ENCODE assay signal across 13 cellular contexts in the genomic region with DNA sequence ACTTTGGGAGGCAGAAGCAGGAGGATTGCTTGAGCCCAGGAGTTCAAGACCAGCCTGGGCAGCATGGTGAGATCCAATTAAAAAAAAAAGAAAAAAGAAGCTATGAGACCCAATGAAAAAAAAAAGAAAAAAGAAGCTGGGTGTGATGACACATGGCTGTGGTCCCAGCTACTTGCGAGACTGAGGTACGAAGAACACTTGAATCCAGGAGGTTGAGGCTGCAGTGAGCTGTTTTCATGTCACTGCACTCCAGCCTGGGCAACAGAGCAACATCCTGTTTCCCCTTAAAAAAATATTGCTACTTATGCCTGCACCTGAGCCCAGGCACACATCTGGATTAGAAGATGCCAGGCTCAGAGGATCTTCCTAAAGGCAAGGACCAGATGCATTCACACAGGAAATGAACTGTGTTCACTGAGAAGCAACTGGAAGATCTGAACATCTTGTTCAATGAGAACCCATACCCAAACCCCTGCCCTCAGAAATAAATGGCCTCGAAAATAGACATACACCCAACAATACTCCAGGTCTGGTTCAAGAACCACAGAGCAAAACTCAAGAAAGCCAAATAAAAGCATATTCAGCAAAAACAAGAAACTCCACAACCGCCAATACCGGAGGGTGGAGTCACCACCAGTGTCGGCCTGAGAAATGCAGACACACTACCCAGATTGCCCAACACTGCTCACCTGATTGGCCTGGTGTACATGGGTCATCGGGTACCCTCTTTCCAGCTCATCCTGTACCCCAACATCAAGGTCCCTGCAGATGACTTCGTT.
"Had no signal": no experiment of that assay in that cellular context is flagged by ENCODE, and none has a peak within 500 bp of the region (broad histone marks: within the 10 kb centered on the region; RNA-seq: fewer than 3 reads in every experiment).

No MANE protein-coding gene starts in this region.

- DNase-seq: activated CD4-positive, alpha-beta memory T cell treated with anti-CD3 and anti-CD28 coated beads, Interleukin-2, amount 10 ng/mL, durations not matched to agents 7 days and 5 days; activated CD4-positive, alpha-beta T cell treated with anti-CD3 and anti-CD28 coated beads for 36 hours; activated naive CD4-positive, alpha-beta T cell treated with anti-CD3 and anti-CD28 coated beads for 36 hours; activated naive CD8-positive, alpha-beta T cell treated with anti-CD3 and anti-CD28 coated beads, Interleukin-2, amount 50 U/mL, for 24 hours; cerebellar nuclear complex; stimulated activated CD4-positive, alpha-beta T cell treated with anti-CD3 and anti-CD28 coated beads, Interleukin-2, amount 100 ng/mL, for 48 hours; stimulated activated naive B cell treated with anti-CD40 and anti-IgM and Interleukin-4, amounts not matched to agents 10 μg/mL and 1 μg/mL and 100 μg/mL, for 72 hours had no signal

- H3K4me3 Mint-ChIP-seq: activated CD4-positive, alpha-beta memory T cell treated with anti-CD3 and anti-CD28 coated beads, Interleukin-2, amount 10 ng/mL, durations not matched to agents 7 days and 5 days; activated CD4-positive, alpha-beta T cell treated with anti-CD3 and anti-CD28 coated beads for 36 hours; activated naive CD4-positive, alpha-beta T cell treated with anti-CD3 and anti-CD28 coated beads for 36 hours; activated naive CD8-positive, alpha-beta T cell treated with anti-CD3 and anti-CD28 coated beads, Interleukin-2, amount 50 U/mL, for 24 hours; stimulated activated naive B cell treated with anti-CD40 and anti-IgM and Interleukin-4, amounts not matched to agents 10 μg/mL and 1 μg/mL and 100 μg/mL, for 72 hours; T-helper 1 cell treated with Interleukin-12 subunit alpha and Interleukin-12 subunit beta and Interleukin-4 antibody, amounts not matched to agents 30 μg/mL and 1 μg/mL, for 36 hours had no signal

- FAIRE-seq: endometrium, islet of Langerhans had no signal

- H3K9me3 Mint-ChIP-seq: activated CD4-positive, alpha-beta memory T cell treated with anti-CD3 and anti-CD28 coated beads, Interleukin-2, amount 10 ng/mL, durations not matched to agents 7 days and 5 days; activated naive CD4-positive, alpha-beta T cell treated with anti-CD3 and anti-CD28 coated beads for 36 hours; T-helper 1 cell treated with Interleukin-12 subunit alpha and Interleukin-12 subunit beta and Interleukin-4 antibody, amounts not matched to agents 30 μg/mL and 1 μg/mL, for 36 hours had no signal

- H3K27ac Mint-ChIP-seq: activated CD4-positive, alpha-beta memory T cell treated with anti-CD3 and anti-CD28 coated beads, Interleukin-2, amount 10 ng/mL, durations not matched to agents 7 days and 5 days; activated CD4-positive, alpha-beta T cell treated with anti-CD3 and anti-CD28 coated beads for 36 hours; activated naive CD4-positive, alpha-beta T cell treated with anti-CD3 and anti-CD28 coated beads for 36 hours; activated naive CD8-positive, alpha-beta T cell treated with anti-CD3 and anti-CD28 coated beads, Interleukin-2, amount 50 U/mL, for 24 hours; stimulated activated naive B cell treated with anti-CD40 and anti-IgM and Interleukin-4, amounts not matched to agents 10 μg/mL and 1 μg/mL and 100 μg/mL, for 72 hours; T-helper 1 cell treated with Interleukin-12 subunit alpha and Interleukin-12 subunit beta and Interleukin-4 antibody, amounts not matched to agents 30 μg/mL and 1 μg/mL, for 36 hours had no signal

- H3K4me3 ChIP-seq: tibial nerve, vagina had no signal

- H3K27me3 Mint-ChIP-seq: activated CD4-positive, alpha-beta memory T cell treated with anti-CD3 and anti-CD28 coated beads, Interleukin-2, amount 10 ng/mL, durations not matched to agents 7 days and 5 days; activated CD4-positive, alpha-beta T cell treated with anti-CD3 and anti-CD28 coated beads for 36 hours; stimulated activated naive B cell treated with anti-CD40 and anti-IgM and Interleukin-4, amounts not matched to agents 10 μg/mL and 1 μg/mL and 100 μg/mL, for 72 hours had no signal

- ATAC-seq: activated CD4-positive, alpha-beta T cell treated with anti-CD3 and anti-CD28 coated beads for 36 hours; activated naive CD8-positive, alpha-beta T cell treated with anti-CD3 and anti-CD28 coated beads, Interleukin-2, amount 50 U/mL, for 24 hours; esophagus mucosa; stimulated activated naive B cell treated with anti-CD40 and anti-IgM and Interleukin-4, amounts not matched to agents 10 μg/mL and 1 μg/mL and 100 μg/mL, for 72 hours had no signal

- H3K27me3 ChIP-seq: tibial nerve, vagina had no signal

- H3K27ac ChIP-seq: tibial nerve, vagina had no signal

- H3K36me3 ChIP-seq: vagina had no signal

- H3K9me3 ChIP-seq: tibial nerve, vagina had no signal
